In genomic region chr6:156511051-156511450, GRCh38 we compare ENCODE assay signal across 33 cellular contexts.
"Had no signal": no experiment of that assay in that cellular context is flagged by ENCODE, and none has a peak within 500 bp of the region (broad histone marks: within the 10 kb centered on the region; RNA-seq: fewer than 3 reads in every experiment).

No MANE protein-coding gene starts in this region.

- ATAC-seq: activated CD4-positive, alpha-beta T cell treated with anti-CD3 and anti-CD28 coated beads for 36 hours; activated CD4-positive, CD25-positive, alpha-beta regulatory T cell treated with anti-CD3 and anti-CD28 coated beads, Interleukin-2, amount 50 U/mL, for 24 hours; activated CD8-positive, alpha-beta memory T cell treated with anti-CD3 and anti-CD28 coated beads, Interleukin-2, amount 10 ng/mL, durations not matched to agents 7 days and 5 days; activated CD8-positive, alpha-beta T cell treated with anti-CD3 and anti-CD28 coated beads, Interleukin-2, amount 10 ng/mL, durations not matched to agents 7 days and 5 days; activated naive CD8-positive, alpha-beta T cell treated with anti-CD3 and anti-CD28 coated beads, Interleukin-2, amount 50 U/mL, for 24 hours; WTC11 had no signal

- H3K27ac ChIP-seq: ascending aorta, cardiac muscle cell, WERI-Rb-1 had no signal

- FAIRE-seq: bronchial epithelial cell, TTC549 had no signal

- H3K36me3 ChIP-seq: ascending aorta, cardiac muscle cell, WERI-Rb-1 had no signal

- DNase-seq: activated CD4-positive, alpha-beta memory T cell treated with anti-CD3 and anti-CD28 coated beads, Interleukin-2, amount 10 ng/mL, durations not matched to agents 7 days and 5 days; activated CD4-positive, alpha-beta T cell treated with anti-CD3 and anti-CD28 coated beads for 1 hour; activated CD4-positive, alpha-beta T cell treated with anti-CD3 and anti-CD28 coated beads for 36 hours; activated CD4-positive, alpha-beta T cell treated with anti-CD3 and anti-CD28 coated beads for 48 hours; activated CD4-positive, alpha-beta T cell treated with anti-CD3 and anti-CD28 coated beads, Interleukin-2, amount 10 ng/mL, durations not matched to agents 7 days and 5 days; activated CD4-positive, alpha-beta T cell treated with anti-CD3 and anti-CD28 coated beads, Interleukin-2, amount 50 U/mL, for 48 hours; activated CD4-positive, CD25-positive, alpha-beta regulatory T cell; activated CD8-positive, alpha-beta memory T cell treated with anti-CD3 and anti-CD28 coated beads for 24 hours; activated CD8-positive, alpha-beta memory T cell treated with anti-CD3 and anti-CD28 coated beads, Interleukin-2, amount 10 ng/mL, durations not matched to agents 7 days and 5 days; activated CD8-positive, alpha-beta memory T cell treated with anti-CD3 and anti-CD28 coated beads, Interleukin-2, amount 50 U/mL, for 48 hours; activated CD8-positive, alpha-beta T cell treated with anti-CD3 and anti-CD28 coated beads, Interleukin-2, amount 10 ng/mL, durations not matched to agents 7 days and 5 days; activated effector memory CD4-positive, alpha-beta T cell treated with Interleukin-2 at 50 U/mL for 16 hours; activated gamma-delta T cell; activated naive CD4-positive, alpha-beta T cell treated with anti-CD3 and anti-CD28 coated beads, Interleukin-2, amount 10 ng/mL, durations not matched to agents 7 days and 5 days; activated naive CD4-positive, alpha-beta T cell treated with Interleukin-2 at 50 U/mL for 16 hours; activated naive CD8-positive, alpha-beta T cell treated with anti-CD3 and anti-CD28 coated beads, Interleukin-2, amount 10 ng/mL, durations not matched to agents 7 days and 5 days; activated naive CD8-positive, alpha-beta T cell treated with anti-CD3 and anti-CD28 coated beads, Interleukin-2, amount 50 U/mL, for 24 hours; activated T-cell treated with anti-CD3 and anti-CD28 coated beads, Interleukin-2, amount 50 U/mL, for 24 hours; activated T-cell treated with anti-CD3 and anti-CD28 coated beads, Interleukin-2, amount 50 U/mL, for 48 hours; amygdala; anterior cingulate cortex; caudate nucleus; cerebellar nuclear complex; T-helper 1 cell; T-helper 2 cell; T-helper 9 cell; WERI-Rb-1 had no signal

- H3K4me3 ChIP-seq: ascending aorta, cardiac muscle cell had no signal

- H3K9me3 ChIP-seq: ascending aorta had no signal

- H3K4me1 ChIP-seq: ascending aorta had no signal

- H3K27me3 ChIP-seq: ascending aorta, cardiac muscle cell had no signal
